Comparison of ENCODE assay signal across 19 cellular contexts in genomic region chr2:158773121-158773520, GRCh38. TPM values are rescaled to one million over a fixed set of nuclear protein-coding genes. Genes with fewer than 3 reads are reported as not detected.
DNase-seq lines count a peak whose midpoint lies in the region; ATAC-seq, FAIRE-seq and TF ChIP-seq lines count a peak whose summit lies in the region.
"Had no signal": no experiment of that assay in that cellular context is flagged by ENCODE, and none has a peak within 500 bp of the region (broad histone marks: within the 10 kb centered on the region; RNA-seq: fewer than 3 reads in every experiment).

No MANE protein-coding gene starts in this region.

- no peak for TF ChIP-seq RAD21 in HepG2 (CRISPR knock-in tag; IDR thresholded peaks at IDR 0.05)

- H4K20me1 ChIP-seq in HepG2 (ENCODE audit: insufficient read depth, low read length) = no peaks in the 10 kb centered on the region

- no peak overlapping the region for H3K4me3 ChIP-seq in AG10803 (ENCODE audit: low read length)
- H3K4me3 ChIP-seq in MG63 = no peak overlapping the region
- no peak overlapping the region for H3K4me3 ChIP-seq in HepG2 (replicated peaks in 1 of 3; ENCODE audit: insufficient read depth in 1 of 3, low read depth in 2 of 3, low read length in 3 of 3)
- H3K4me3 ChIP-seq: colonic mucosa, suprapubic skin had no signal

- H3K4me1 ChIP-seq in HepG2 (ENCODE audit: insufficient read depth, low read length) = no peaks in the 10 kb centered on the region
- H3K4me1 ChIP-seq: colonic mucosa had no signal

- in situ Hi-C loops in HepG2 (cut with HindIII; ENCODE audit: extremely low pct_ligation_motif_present, low pct_unique_long_range_greater_than_20kb) = no loop called here

- H3K9ac ChIP-seq in HepG2 (ENCODE audit: insufficient read depth, low read depth, low read length) = no peak overlapping the region

- CTCF ChIA-PET in HepG2 (lab: Yijun Ruan, JAX; ENCODE audit: low intra/inter-chr PET ratio, low total read pairs) = no interaction called here

- H3K79me2 ChIP-seq in HepG2 (ENCODE audit: insufficient read depth, low read length) = no peaks in the 10 kb centered on the region

- H3K27me3 ChIP-seq in MG63 (no peaks in the 10 kb centered on the region), HepG2 (ENCODE audit: control insufficient read depth in 1 of 2, insufficient read depth in 2 of 2, low read length in 2 of 2) (peaks cover 0 to 10% of the 10 kb centered on the region in 2 experiments; a peak in 3 of 5 replicates)
- H3K27me3 ChIP-seq: colonic mucosa, suprapubic skin had no signal

- peak; percentile 69 for DNase-seq in AG10803 (ENCODE audit: low read depth)
- peak; percentile 89 for DNase-seq in MG63
- peak in 19 of 61 donors; percentile 6 to 51 (median 19) for DNase-seq in caudate nucleus (lab: John Stamatoyannopoulos, UW)
- DNase-seq in occipital lobe (lab: John Stamatoyannopoulos, UW) = peak; percentile 8
- no peak for DNase-seq in HepG2 (ENCODE audit: low spot score)
- DNase-seq in cerebellar cortex (ENCODE audit: low spot score) = no peak
- no peak for DNase-seq in NCI-H524 (lab: John Stamatoyannopoulos, UW)
- DNase-seq: ACHN; activated CD4-positive, alpha-beta T cell treated with anti-CD3 and anti-CD28 coated beads, Interleukin-2, amount 10 ng/mL, durations not matched to agents 24 days and 14 days; activated naive CD8-positive, alpha-beta T cell treated with anti-CD3 and anti-CD28 coated beads, Interleukin-2, amount 10 ng/mL, durations not matched to agents 7 days and 5 days; activated T-cell treated with anti-CD3 and anti-CD28 coated beads, Interleukin-2, amount 50 U/mL, for 24 hours; colonic mucosa; MM.1S; NCI-H2081 treated with DMSO at 0.1 percent for 48 hours; SIG-M5; stimulated activated CD4-positive, alpha-beta T cell treated with anti-CD3 and anti-CD28 coated beads, Interleukin-15, amount 100 ng/mL, for 24 hours had no signal

- TF ChIP-seq EP300 in HepG2 (IDR thresholded peaks at IDR 0.05; ENCODE audit: low read depth in 2 of 2, low read length in 2 of 2) (no peak), HepG2 (CRISPR knock-in tag; IDR thresholded peaks at IDR 0.05; ENCODE audit: borderline replicate concordance) (no peak)

- TF ChIP-seq POLR2A in HepG2 (IDR thresholded peaks at IDR 0.05; ENCODE audit: insufficient read depth in 1 of 2, low read depth in 2 of 2, low read length in 2 of 2) = no peak

- no peak for FAIRE-seq in HepG2 (lab: Jason Lieb, UNC)

- no TSS peak for BruUV-seq in HepG2 (replicated peaks; lab: Mats Ljungman, UMichigan)

- POLR2A ChIA-PET in HepG2 (lab: Yijun Ruan, JAX) = no interaction called here

- intact Hi-C loops in HepG2 (cut with micrococcal nuclease; ENCODE audit: unreplicated experiment) = no loop called here

- WGBS in HepG2 (ENCODE audit: low lambda C conversion rate) = 81% methylated on average over 1 of the region's 1 CpG

- peak overlapping the region; percentile 73 for H3K27ac ChIP-seq in caudate nucleus (ENCODE audit: low read depth, low read length)
- H3K27ac ChIP-seq in HepG2 (ENCODE audit: extremely low read length, insufficient read depth, low read length) = no peak overlapping the region
- H3K27ac ChIP-seq: colonic mucosa, suprapubic skin had no signal

- no peak for TF ChIP-seq CTCF in AG10803 (conservative IDR thresholded peaks at IDR 0.05; ENCODE audit: low read length)
- TF ChIP-seq CTCF in HepG2 (CRISPR knock-in tag; IDR thresholded peaks at IDR 0.05) = no peak

- H3K9me3 ChIP-seq in MG63 (no peaks in the 10 kb centered on the region), HepG2 (ENCODE audit: low read length) (no peaks in the 10 kb centered on the region)
- H3K9me3 ChIP-seq: colonic mucosa, suprapubic skin had no signal

- no peak for ATAC-seq in HG03432 (IDR thresholded peaks at IDR 0.05; ENCODE audit: unreplicated experiment)
- no peak for ATAC-seq in HepG2

- H2AFZ ChIP-seq in HepG2 (ENCODE audit: low read length) = no peak overlapping the region

- no peak overlapping the region for H3K4me2 ChIP-seq in HepG2 (ENCODE audit: low read depth, low read length)

- H3K36me3 ChIP-seq in MG63 (no peaks in the 10 kb centered on the region), HepG2 (replicated peaks in 1 of 2; ENCODE audit: control insufficient read depth in 1 of 2, insufficient read depth in 2 of 2, low read length in 2 of 2) (no peaks in the 10 kb centered on the region)
- H3K36me3 ChIP-seq: colonic mucosa, suprapubic skin had no signal

TF ChIP-seq in HepG2, 621 proteins besides CTCF, POLR2A, EP300 and RAD21:
- TF ChIP-seq ZNF503 (CRISPR knock-in tag; IDR thresholded peaks at IDR 0.05) (no peak), ZBTB20 (CRISPR knock-in tag; IDR thresholded peaks at IDR 0.05; ENCODE audit: borderline replicate concordance, low read depth) (no peak)
TF ChIP-seq in HepG2: peak in this region for 0.

RNA-seq across cellular contexts. Expression of gene DAPL1, which starts 22.0 kb away (rescaled TPM):
- not detected in 2 replicates for total RNA-seq in MG63 (2014; rRNA removed; shearing (Covaris generic); ENCODE audit: low replicate concordance)
- total RNA-seq in occipital lobe = not detected
- total RNA-seq in HepG2 (2016; rRNA removed; fragmentation: Illumina TruSeq; extraction: Trizol) = not detected in 2 replicates
- not detected in 2 replicates for total RNA-seq in HepG2 (2016; cell fraction: cytosol; rRNA removed; fragmentation: Illumina TruSeq; extraction: Trizol; ENCODE audit: low read depth)
- not detected in 2 replicates for total RNA-seq in HepG2 (2016; cell fraction: insoluble cytoplasmic fraction; rRNA removed; fragmentation: Illumina TruSeq; extraction: Trizol)
- total RNA-seq in HepG2 (2016; cell fraction: membrane; rRNA removed; fragmentation: Illumina TruSeq; extraction: Trizol) = not detected in 2 replicates
- total RNA-seq in HepG2 (2016; cell fraction: nucleus; rRNA removed; fragmentation: Illumina TruSeq; extraction: Trizol) = not detected in 2 replicates
- not detected in 2 replicates for polyA plus RNA-seq in HepG2 (2011; rRNA removed)
- polyA plus RNA-seq in HepG2 (2011; cell fraction: cytosol; rRNA removed) = not detected in 2 replicates
- polyA plus RNA-seq in HepG2 (2011; cell fraction: nucleus; rRNA removed) = not detected in 2 replicates
- polyA plus RNA-seq in HepG2 (2012) = not detected in 2 replicates
- not detected in 2 replicates for polyA plus RNA-seq in HepG2 (2016; cell fraction: cytosol; fragmentation: Illumina TruSeq; extraction: Trizol; ENCODE audit: low read depth)
- not detected in 2 replicates for polyA plus RNA-seq in HepG2 (2016; cell fraction: insoluble cytoplasmic fraction; fragmentation: Illumina TruSeq; extraction: Trizol; ENCODE audit: low read depth)
- not detected in 2 replicates for polyA plus RNA-seq in HepG2 (2016; cell fraction: membrane; fragmentation: Illumina TruSeq; extraction: Trizol; ENCODE audit: low read depth)
- not detected in 2 replicates for polyA plus RNA-seq in HepG2 (2016; cell fraction: nucleus; fragmentation: Illumina TruSeq; extraction: Trizol; ENCODE audit: insufficient read depth, low read depth)
- not detected in 2 replicates for polyA minus RNA-seq in HepG2 (2011; rRNA and poly(A)+ RNA removed; ENCODE audit: low replicate concordance)
- not detected in 2 replicates for polyA minus RNA-seq in HepG2 (2011; cell fraction: cytosol; rRNA and poly(A)+ RNA removed)
- polyA minus RNA-seq in HepG2 (2011; cell fraction: nucleus; rRNA and poly(A)+ RNA removed) = not detected in 2 replicates
- total RNA-seq: activated CD4-positive, alpha-beta T cell treated with anti-CD3 and anti-CD28 coated beads, Interleukin-2, amount 10 ng/mL, durations not matched to agents 24 days and 14 days; activated naive CD8-positive, alpha-beta T cell treated with anti-CD3 and anti-CD28 coated beads, Interleukin-2, amount 10 ng/mL, durations not matched to agents 7 days and 5 days; progenitor cell of endocrine pancreas had no signal

Comparison
In these comparisons a context has a peak if more than half of its experiments do, and no peak if none do; other contexts are left out.
1. DNase-seq: peak in AG10803 (single experiment), MG63 (single experiment) and occipital lobe (single experiment); none in HepG2 (single experiment), cerebellar cortex (single experiment) and NCI-H524 (0 of 2).